ENCODE assay signal across 7 cellular contexts in the genomic region with DNA sequence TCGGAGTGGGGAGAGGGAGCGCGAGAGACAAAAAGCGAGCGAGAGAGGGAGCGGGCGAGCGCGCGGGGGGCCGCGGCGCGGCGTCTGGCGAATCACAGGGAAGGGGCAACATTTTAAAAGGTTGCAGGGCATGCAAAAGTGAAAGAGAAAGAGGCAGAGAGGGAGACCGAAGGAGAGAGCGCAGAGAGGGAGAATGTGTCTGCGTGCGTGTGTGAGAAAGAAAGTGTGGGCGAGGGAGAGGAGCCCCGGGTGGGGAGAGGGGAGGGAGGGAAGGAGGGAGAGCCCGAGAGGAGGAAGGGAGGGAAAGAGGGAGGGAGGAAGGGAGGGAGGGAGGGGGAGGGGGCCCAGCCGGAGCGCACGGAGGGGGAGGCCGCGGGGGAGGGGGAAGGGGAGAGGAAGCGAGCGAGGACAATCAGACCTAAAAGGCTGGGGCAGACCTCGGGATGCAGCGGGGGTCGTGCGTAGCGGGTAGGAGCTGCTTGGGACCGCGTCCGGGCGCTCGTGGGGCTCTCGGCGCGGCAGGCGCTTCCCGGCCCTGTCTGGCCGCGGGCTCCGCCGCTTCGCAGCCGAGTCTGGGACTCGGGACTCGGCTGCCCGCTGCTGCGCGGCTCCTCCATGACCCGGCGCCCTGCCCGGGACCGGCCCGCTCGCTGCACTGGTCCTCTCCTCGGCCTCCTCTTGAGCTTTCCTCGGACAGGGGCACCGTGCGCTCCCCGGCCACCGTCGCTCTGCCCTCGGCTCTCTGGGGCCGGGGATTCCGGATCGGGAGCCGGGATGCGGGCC. TPM values are rescaled to one million over a fixed set of nuclear protein-coding genes. Genes with fewer than 3 reads are reported as not detected.
DNase-seq lines count a peak whose midpoint lies in the region; ATAC-seq and TF ChIP-seq lines count a peak whose summit lies in the region.

No MANE protein-coding gene starts in this region.

- no peak for TF ChIP-seq POLR2A in testis (IDR thresholded peaks at IDR 0.05)

- intact Hi-C loops in dendritic cell treated with granulocyte-macrophage colony-stimulating factor and Interleukin-4, amounts not matched to agents 40 ng/mL and 50 ng/mL, for 4 days (cut with micrococcal nuclease) = no loop called here
- intact Hi-C loops in testis (cut with DNase I; ENCODE audit: low total_unique reads) = no loop called here

- peaks cover 70% of the 10 kb centered on the region for H3K4me1 Mint-ChIP-seq in dendritic cell treated with granulocyte-macrophage colony-stimulating factor and Interleukin-4, amounts not matched to agents 40 ng/mL and 50 ng/mL, for 4 days (ENCODE audit: low read depth)

- peak overlapping the region; percentile 42 to 54 for H3K4me3 ChIP-seq in testis

- no peak overlapping the region for H3K27ac ChIP-seq in testis

- H3K4me3 Mint-ChIP-seq in dendritic cell treated with granulocyte-macrophage colony-stimulating factor and Interleukin-4, amounts not matched to agents 40 ng/mL and 50 ng/mL, for 4 days = peak overlapping the region; percentile 91

- DNase-seq in GM04504 (ENCODE audit: low read depth) = peak; percentile 69
- DNase-seq in lung microvascular endothelial cell (ENCODE audit: low read depth in 2 of 2) = peak; percentile 32 to 53
- DNase-seq in testis = no peak

- H3K36me3 Mint-ChIP-seq in dendritic cell treated with granulocyte-macrophage colony-stimulating factor and Interleukin-4, amounts not matched to agents 40 ng/mL and 50 ng/mL, for 4 days (ENCODE audit: low read depth) = peaks cover 7% of the 10 kb centered on the region

- ATAC-seq in GM21526 (IDR thresholded peaks at IDR 0.05; ENCODE audit: low FRiP score, unreplicated experiment) (peak; percentile 43), SK-N-SH treated with all-trans-retinoic acid at 6 μM for 48 hours (peak; percentile 62)

- no peak for TF ChIP-seq EP300 in Ishikawa (IDR thresholded peaks at IDR 0.05; ENCODE audit: borderline replicate concordance)

- TF ChIP-seq CTCF in testis (IDR thresholded peaks at IDR 0.05) = no peak

- WGBS in testis, 2 donors = 0 to 1% methylated on average over 23 to 69 of the region's 75 CpGs

- H3K27me3 Mint-ChIP-seq in dendritic cell treated with granulocyte-macrophage colony-stimulating factor and Interleukin-4, amounts not matched to agents 40 ng/mL and 50 ng/mL, for 4 days = peaks cover 92% of the 10 kb centered on the region

- peaks cover 12% of the 10 kb centered on the region for H3K9me3 Mint-ChIP-seq in dendritic cell treated with granulocyte-macrophage colony-stimulating factor and Interleukin-4, amounts not matched to agents 40 ng/mL and 50 ng/mL, for 4 days

- peaks cover 24% of the 10 kb centered on the region for H3K4me1 ChIP-seq in testis

- H3K27me3 ChIP-seq in testis = no peaks in the 10 kb centered on the region

- no peaks in the 10 kb centered on the region for H3K36me3 ChIP-seq in testis (ENCODE audit: low read depth, missing control alignments)

- no peak for TF ChIP-seq RAD21 in Ishikawa (IDR thresholded peaks at IDR 0.05; ENCODE audit: low read depth)

- no peaks in the 10 kb centered on the region for H3K9me3 ChIP-seq in testis

- no peak overlapping the region for H3K27ac Mint-ChIP-seq in dendritic cell treated with granulocyte-macrophage colony-stimulating factor and Interleukin-4, amounts not matched to agents 40 ng/mL and 50 ng/mL, for 4 days

TF ChIP-seq in Ishikawa, 13 proteins besides CTCF, POLR2A, EP300 and RAD21:
- TF ChIP-seq TEAD4 (IDR thresholded peaks at IDR 0.05) (no peak), TAF1 (IDR thresholded peaks at IDR 0.05; ENCODE audit: low read depth) (0 out of 2 replicates have a peak, but pooled peaks have one; percentile 27), EGR1 (IDR thresholded peaks at IDR 0.05) (0 out of 2 replicates have a peak, but pooled peaks have one; percentile 7), FOXM1 (IDR thresholded peaks at IDR 0.05; ENCODE audit: borderline replicate concordance, low read depth) (no peak), NFIC (IDR thresholded peaks at IDR 0.05) (no peak), ZBTB7A (IDR thresholded peaks at IDR 0.05; ENCODE audit: low read depth) (no peak)
- TF ChIP-seq, protein P1, sequence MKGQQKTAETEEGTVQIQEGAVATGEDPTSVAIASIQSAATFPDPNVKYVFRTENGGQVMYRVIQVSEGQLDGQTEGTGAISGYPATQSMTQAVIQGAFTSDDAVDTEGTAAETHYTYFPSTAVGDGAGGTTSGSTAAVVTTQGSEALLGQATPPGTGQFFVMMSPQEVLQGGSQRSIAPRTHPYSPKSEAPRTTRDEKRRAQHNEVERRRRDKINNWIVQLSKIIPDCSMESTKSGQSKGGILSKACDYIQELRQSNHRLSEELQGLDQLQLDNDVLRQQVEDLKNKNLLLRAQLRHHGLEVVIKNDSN (IDR thresholded peaks at IDR 0.05) = no peak
- TF ChIP-seq, protein P2, sequence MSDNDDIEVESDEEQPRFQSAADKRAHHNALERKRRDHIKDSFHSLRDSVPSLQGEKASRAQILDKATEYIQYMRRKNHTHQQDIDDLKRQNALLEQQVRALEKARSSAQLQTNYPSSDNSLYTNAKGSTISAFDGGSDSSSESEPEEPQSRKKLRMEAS (IDR thresholded peaks at IDR 0.05) = no peak

TF ChIP-seq in SK-N-SH treated with all-trans-retinoic acid at 6 μM for 48 hours, 23 proteins besides CTCF, POLR2A, EP300 and RAD21:
- no peak for TF ChIP-seq CSDC2 (CRISPR knock-in tag; IDR thresholded peaks at IDR 0.05)
TF ChIP-seq in SK-N-SH treated with all-trans-retinoic acid at 6 μM for 48 hours: peak in this region for 0.

RNA-seq across cellular contexts. Expression of a gene that starts 2.5 kb away (rescaled TPM):
- total RNA-seq in lung microvascular endothelial cell = not detected in 2 replicates
- 1 to 10 TPM; 2.7 to 4.8 TPM for total RNA-seq in testis
- polyA plus RNA-seq in testis (ENCODE audit: insufficient read depth, low read depth, low replicate concordance) = 3.3 TPM
